Comparison of ENCODE assay signal across 10 cellular contexts in the genomic region with DNA sequence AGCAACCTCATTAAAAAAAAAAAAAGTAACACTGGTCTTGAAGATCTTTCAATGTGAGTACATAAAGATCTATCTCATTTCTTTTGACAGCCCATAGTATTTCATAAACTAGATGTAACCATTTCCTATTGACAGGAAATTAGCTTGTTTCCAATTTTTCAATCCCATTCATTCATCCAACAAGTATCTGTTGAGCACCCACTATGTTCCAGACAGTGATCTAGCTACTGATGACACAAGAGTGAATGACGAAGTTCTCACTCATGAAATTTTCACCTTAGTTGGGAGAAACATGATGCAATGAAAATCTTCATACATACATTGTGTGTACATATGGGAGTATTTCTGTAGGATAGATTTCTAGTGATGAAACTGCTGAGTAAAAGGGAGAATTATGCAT. TPM values are rescaled to one million over a fixed set of nuclear protein-coding genes. Genes with fewer than 3 reads are reported as not detected.
DNase-seq lines count a peak whose midpoint lies in the region; ATAC-seq, FAIRE-seq and TF ChIP-seq lines count a peak whose summit lies in the region.
"Had no signal": no experiment of that assay in that cellular context is flagged by ENCODE, and none has a peak within 500 bp of the region (broad histone marks: within the 10 kb centered on the region; RNA-seq: fewer than 3 reads in every experiment).

No MANE protein-coding gene starts in this region.

- H3K27me3 ChIP-seq in suprapubic skin = peaks cover 9% of the 10 kb centered on the region

- no peaks in the 10 kb centered on the region for H3K9me3 ChIP-seq in suprapubic skin

- peaks cover 3% of the 10 kb centered on the region for H3K27me3 Mint-ChIP-seq in activated T-cell treated with anti-CD3 and anti-CD28 coated beads, Interleukin-2, amount 50 U/mL, for 4 hours (ENCODE audit: low read depth)
- no peaks in the 10 kb centered on the region for H3K27me3 Mint-ChIP-seq in activated T-helper 1 cell treated with anti-CD3 and anti-CD28 coated beads, Interleukin-12 subunit alpha, Interleukin-12 subunit beta, Interleukin-2, Interleukin-4 antibody, amounts not matched to agents 30 ng/mL and 10 ng/mL and 1 ng/mL, durations not matched to agents 14 hours and 24 hours and 36 hours (ENCODE audit: insufficient read depth)

- no peak overlapping the region for H3K27ac ChIP-seq in suprapubic skin

- peak overlapping the region; percentile 50 for H3K4me3 ChIP-seq in suprapubic skin

- peaks cover 23% of the 10 kb centered on the region for H3K36me3 Mint-ChIP-seq in activated T-cell treated with anti-CD3 and anti-CD28 coated beads, Interleukin-2, amount 50 U/mL, for 4 hours (ENCODE audit: insufficient read depth)
- H3K36me3 Mint-ChIP-seq in activated T-helper 1 cell treated with anti-CD3 and anti-CD28 coated beads, Interleukin-12 subunit alpha, Interleukin-12 subunit beta, Interleukin-2, Interleukin-4 antibody, amounts not matched to agents 30 ng/mL and 10 ng/mL and 1 ng/mL, durations not matched to agents 14 hours and 24 hours and 36 hours (ENCODE audit: low read depth) = peaks cover 60% of the 10 kb centered on the region

- TF ChIP-seq POLR2A in suprapubic skin (IDR thresholded peaks at IDR 0.05) = no peak

- H3K4me1 Mint-ChIP-seq in activated T-cell treated with anti-CD3 and anti-CD28 coated beads, Interleukin-2, amount 50 U/mL, for 4 hours (ENCODE audit: low read depth) = peaks cover 57% of the 10 kb centered on the region
- H3K4me1 Mint-ChIP-seq in activated T-helper 1 cell treated with anti-CD3 and anti-CD28 coated beads, Interleukin-12 subunit alpha, Interleukin-12 subunit beta, Interleukin-2, Interleukin-4 antibody, amounts not matched to agents 30 ng/mL and 10 ng/mL and 1 ng/mL, durations not matched to agents 14 hours and 24 hours and 36 hours (ENCODE audit: low read depth) = peaks cover 86% of the 10 kb centered on the region

- no peak for TF ChIP-seq CTCF in suprapubic skin (IDR thresholded peaks at IDR 0.05)

- no peaks in the 10 kb centered on the region for H3K36me3 ChIP-seq in suprapubic skin

- H3K4me1 ChIP-seq in suprapubic skin = peaks cover 18% of the 10 kb centered on the region

- FAIRE-seq in urothelium cell line (lab: Jason Lieb, UNC) = no peak

- H3K27ac Mint-ChIP-seq in activated T-helper 1 cell treated with anti-CD3 and anti-CD28 coated beads, Interleukin-12 subunit alpha, Interleukin-12 subunit beta, Interleukin-2, Interleukin-4 antibody, amounts not matched to agents 30 ng/mL and 10 ng/mL and 1 ng/mL, durations not matched to agents 14 hours and 24 hours and 36 hours = peak overlapping the region; percentile 92

- no peak for TF ChIP-seq EP300 in suprapubic skin (IDR thresholded peaks at IDR 0.05)

- peak overlapping the region; percentile 88 for H3K4me3 Mint-ChIP-seq in activated T-cell treated with anti-CD3 and anti-CD28 coated beads, Interleukin-2, amount 50 U/mL, for 4 hours
- peak overlapping the region; percentile 93 for H3K4me3 Mint-ChIP-seq in activated T-helper 1 cell treated with anti-CD3 and anti-CD28 coated beads, Interleukin-12 subunit alpha, Interleukin-12 subunit beta, Interleukin-2, Interleukin-4 antibody, amounts not matched to agents 30 ng/mL and 10 ng/mL and 1 ng/mL, durations not matched to agents 14 hours and 24 hours and 36 hours

- WGBS in suprapubic skin = 82% methylated on average over 1 of the region's 1 CpG

- no peak for ATAC-seq in activated T-cell treated with anti-CD3 and anti-CD28 coated beads, Interleukin-2, amount 50 U/mL, for 4 hours

- no peak for DNase-seq in activated T-cell treated with anti-CD3 and anti-CD28 coated beads, Interleukin-2, amount 50 U/mL, for 4 hours
- DNase-seq in activated T-cell treated with anti-CD3 and anti-CD28 coated beads for 4 hours (no peak), iris pigment epithelial cell (ENCODE audit: low read depth) (peak; percentile 18), suprapubic skin (ENCODE audit: low spot score in 2 of 2) (no peak), pons (ENCODE audit: low spot score) (no peak), urothelium cell line (ENCODE audit: low spot score) (no peak)
- no peak for DNase-seq in activated T-helper 1 cell treated with anti-CD3 and anti-CD28 coated beads, Interleukin-12 subunit alpha, Interleukin-12 subunit beta, Interleukin-2, Interleukin-4 antibody, amounts not matched to agents 30 ng/mL and 10 ng/mL and 1 ng/mL, durations not matched to agents 14 hours and 24 hours and 36 hours (ENCODE audit: low spot score)
- no peak for DNase-seq in effector CD8-positive, alpha-beta T cell (lab: John Stamatoyannopoulos, UW)
- DNase-seq: activated CD4-positive, alpha-beta T cell treated with anti-CD3 and anti-CD28 coated beads for 48 hours; NCI-H1092 treated with DMSO at 0.1 percent for 48 hours had no signal

- H3K9me3 Mint-ChIP-seq in activated T-cell treated with anti-CD3 and anti-CD28 coated beads, Interleukin-2, amount 50 U/mL, for 4 hours = no peaks in the 10 kb centered on the region
- H3K9me3 Mint-ChIP-seq in activated T-helper 1 cell treated with anti-CD3 and anti-CD28 coated beads, Interleukin-12 subunit alpha, Interleukin-12 subunit beta, Interleukin-2, Interleukin-4 antibody, amounts not matched to agents 30 ng/mL and 10 ng/mL and 1 ng/mL, durations not matched to agents 14 hours and 24 hours and 36 hours = no peaks in the 10 kb centered on the region

- intact Hi-C loops in activated T-helper 1 cell treated with anti-CD3 and anti-CD28 coated beads, Interleukin-12 subunit alpha, Interleukin-12 subunit beta, Interleukin-2, Interleukin-4 antibody, amounts not matched to agents 30 ng/mL and 10 ng/mL and 1 ng/mL, durations not matched to agents 14 hours and 24 hours and 36 hours (cut with micrococcal nuclease) = loop anchor here (1.0 to 2.0 kb wide), 6 partner anchors 8 to 124 kb away; partner anchors contain the start of genes BST1, FAM200B and FBXL5

RNA-seq across cellular contexts. Expression of gene CD38, which starts 1.7 kb away (rescaled TPM):
- total RNA-seq in activated T-cell treated with anti-CD3 and anti-CD28 coated beads, Interleukin-2, amount 50 U/mL, for 4 hours = 10 to 100 TPM; 15.7 to 23.5 (median 19.3) TPM
- total RNA-seq in activated T-helper 1 cell treated with anti-CD3 and anti-CD28 coated beads, Interleukin-12 subunit alpha, Interleukin-12 subunit beta, Interleukin-2, Interleukin-4 antibody, amounts not matched to agents 30 ng/mL and 10 ng/mL and 1 ng/mL, durations not matched to agents 14 hours and 24 hours and 36 hours = 148 and 152 TPM in 2 replicates
- total RNA-seq in suprapubic skin = under 1 TPM; 0.15 to 0.62 (median 0.39) TPM

Comparison
In these comparisons a context has a peak if more than half of its experiments do, and no peak if none do; other contexts are left out.
1. RNA of gene CD38, which starts 1.7 kb away (total RNA-seq): 148 to 152 TPM in activated T-helper 1 cell treated with anti-CD3 and anti-CD28 coated beads, Interleukin-12 subunit alpha, Interleukin-12 subunit beta, Interleukin-2, Interleukin-4 antibody, amounts not matched to agents 30 ng/mL and 10 ng/mL and 1 ng/mL, durations not matched to agents 14 hours and 24 hours and 36 hours and 15.7 to 23.5 TPM in activated T-cell treated with anti-CD3 and anti-CD28 coated beads, Interleukin-2, amount 50 U/mL, for 4 hours; 0.15 to 0.62 TPM in suprapubic skin; every median in the first group is over 10 times any median in the second.